In the genomic region with DNA sequence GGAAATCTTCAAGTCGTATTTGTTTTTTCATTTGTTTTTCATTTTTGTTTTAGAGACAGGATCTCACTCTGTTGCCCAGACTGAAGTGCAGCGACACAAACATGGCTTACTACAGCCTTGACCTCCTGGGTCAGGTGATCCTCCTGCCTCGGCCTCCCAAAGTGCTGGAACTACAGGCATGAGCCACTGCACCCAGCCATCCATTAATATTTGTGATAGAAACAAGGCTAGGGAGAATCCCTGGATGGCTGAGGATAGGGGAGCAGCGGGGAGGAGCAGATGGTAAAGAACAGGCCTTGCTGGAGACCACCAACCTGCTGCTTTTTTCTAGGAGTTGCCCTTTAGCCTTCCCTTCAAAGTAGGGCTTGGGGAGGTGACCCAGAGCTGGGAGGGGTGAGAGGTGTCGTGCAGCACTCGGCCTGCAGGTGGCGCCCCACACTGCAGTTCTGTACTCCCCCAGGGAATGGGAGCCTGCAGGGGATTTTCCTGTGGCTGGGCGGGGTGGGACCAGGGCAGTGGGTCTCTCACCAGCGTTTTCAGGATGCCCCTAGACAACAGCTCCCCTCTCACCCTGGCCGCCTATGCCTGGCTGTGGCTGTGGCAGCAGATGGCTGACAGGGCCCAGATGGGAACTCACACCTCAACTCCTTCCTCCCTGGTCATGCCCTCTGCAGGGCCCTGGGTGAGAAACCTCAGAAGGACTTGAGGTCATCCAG, we compare ENCODE assay signal across 8 cellular contexts. TPM values are rescaled to one million over a fixed set of nuclear protein-coding genes. Genes with fewer than 3 reads are reported as not detected.
A peak's percentile ranks its signal among the peaks of the same experiment; 100 is the strongest.
DNase-seq lines count a peak whose midpoint lies in the region; ATAC-seq, FAIRE-seq and TF ChIP-seq lines count a peak whose summit lies in the region.

No MANE protein-coding gene starts in this region.

- no peak overlapping the region for H3K4me3 ChIP-seq in astrocyte (ENCODE audit: insufficient read depth, low read depth, low read length)
- no peak overlapping the region for H3K4me3 ChIP-seq in hepatocyte

- no peaks in the 10 kb centered on the region for H3K4me1 ChIP-seq in astrocyte (ENCODE audit: insufficient read depth, low read length)
- no peaks in the 10 kb centered on the region for H3K4me1 ChIP-seq in hepatocyte (ENCODE audit: insufficient read depth)

- TF ChIP-seq CTCF in astrocyte (IDR thresholded peaks at IDR 0.05; ENCODE audit: insufficient read depth, low read depth, low read length) (peak; percentile 72), hepatocyte (IDR thresholded peaks at IDR 0.05; ENCODE audit: poor library complexity) (peak; percentile 90)

- H3K4me1 Mint-ChIP-seq in astrocyte (ENCODE audit: low read depth, unreplicated experiment): no peaks in the 10 kb centered on the region

- H3K9ac ChIP-seq in astrocyte (ENCODE audit: low read length): no peak overlapping the region

- H3K4me3 Mint-ChIP-seq in astrocyte (ENCODE audit: unreplicated experiment): no peak overlapping the region

- peaks cover 44% of the 10 kb centered on the region for H3K27me3 Mint-ChIP-seq in astrocyte (ENCODE audit: low read depth, unreplicated experiment)

- no peaks in the 10 kb centered on the region for H4K20me1 ChIP-seq in astrocyte (ENCODE audit: insufficient read depth, low read length)
- no peaks in the 10 kb centered on the region for H4K20me1 ChIP-seq in hepatocyte (ENCODE audit: insufficient read depth, poor library complexity, severe bottlenecking)

- H3K36me3 Mint-ChIP-seq in astrocyte (ENCODE audit: low read depth, unreplicated experiment): no peaks in the 10 kb centered on the region

- no peak overlapping the region for H3K27ac Mint-ChIP-seq in astrocyte (ENCODE audit: unreplicated experiment)

- H3K9me3 Mint-ChIP-seq in astrocyte (ENCODE audit: unreplicated experiment): no peaks in the 10 kb centered on the region

- H3K27me3 ChIP-seq in astrocyte (ENCODE audit: insufficient read depth, low read length): peaks cover 16% of the 10 kb centered on the region
- H3K27me3 ChIP-seq in hepatocyte: no peaks in the 10 kb centered on the region

- H3K4me2 ChIP-seq in astrocyte (ENCODE audit: low read length) (no peak overlapping the region), hepatocyte (no peak overlapping the region)

- no peaks in the 10 kb centered on the region for H3K36me3 ChIP-seq in astrocyte (ENCODE audit: insufficient read depth, low read length)
- H3K36me3 ChIP-seq in hepatocyte (replicated peaks; ENCODE audit: insufficient read depth, low read depth): no peaks in the 10 kb centered on the region

- H3K27ac ChIP-seq in astrocyte (ENCODE audit: low read depth, low read length): no peak overlapping the region
- no peak overlapping the region for H3K27ac ChIP-seq in hepatocyte

- no peaks in the 10 kb centered on the region for H3K9me3 ChIP-seq in astrocyte (ENCODE audit: insufficient read depth, low read depth, low read length)
- no peaks in the 10 kb centered on the region for H3K9me3 ChIP-seq in hepatocyte (ENCODE audit: low read depth)

- ATAC-seq in GM21360 (IDR thresholded peaks at IDR 0.05; ENCODE audit: unreplicated experiment): no peak

- no peak for FAIRE-seq in astrocyte (lab: Jason Lieb, UNC)

- H2AFZ ChIP-seq in astrocyte (ENCODE audit: low read depth, low read length) (no peak overlapping the region), hepatocyte (no peak overlapping the region)

- WGBS in hepatocyte (ENCODE audit: low lambda C conversion rate, missing lambda C conversion rate): 34% methylated on average over 8 of the region's 10 CpGs

- DNase-seq in NCI-H2029 (lab: John Stamatoyannopoulos, UW) (peak; percentile 3), NCI-H2029 treated with DMSO at 0.1 percent for 48 hours (lab: John Stamatoyannopoulos, UW) (no peak), KG1 (lab: John Stamatoyannopoulos, UW) (peak; percentile 67), T-helper 22 cell (ENCODE audit: low read depth) (peak; percentile 37), astrocyte (ENCODE audit: low read depth) (no peak), hepatocyte (ENCODE audit: low spot score) (peak; percentile 75)
- peak; percentile 78 for DNase-seq in stimulated activated CD4-positive, alpha-beta T cell treated with anti-CD3 and anti-CD28 coated beads, Interleukin-12 subunit alpha, Interleukin-12 subunit beta, amount 100 ng/mL, for 4 hours

- H3K9me2 ChIP-seq in hepatocyte (replicated peaks; ENCODE audit: insufficient read depth): no peaks in the 10 kb centered on the region

- no peaks in the 10 kb centered on the region for H3K79me2 ChIP-seq in astrocyte (ENCODE audit: insufficient read depth, low read length)
- H3K79me2 ChIP-seq in hepatocyte: no peaks in the 10 kb centered on the region

RNA-seq across cellular contexts. Expression of gene CDH23, which starts 12.6 kb away (rescaled TPM):
- 0.17 TPM in 1 of 2 replicates, not detected in the other for total RNA-seq in astrocyte
- 0.30 and 0.56 TPM in 2 replicates for total RNA-seq in hepatocyte
- polyA plus RNA-seq in hepatocyte: 0.66 and 1.5 TPM in 2 replicates

Comparison
In these comparisons a context has a peak if more than half of its experiments do, and no peak if none do; other contexts are left out.
1. DNase-seq: peak in NCI-H2029 (single experiment), KG1 (single experiment), T-helper 22 cell (single experiment), hepatocyte (single experiment) and stimulated activated CD4-positive, alpha-beta T cell treated with anti-CD3 and anti-CD28 coated beads, Interleukin-12 subunit alpha, Interleukin-12 subunit beta, amount 100 ng/mL, for 4 hours (single experiment); none in NCI-H2029 treated with DMSO at 0.1 percent for 48 hours (single experiment) and astrocyte (single experiment).